Comparison of ENCODE assay signal across 23 cellular contexts in genomic region chr20:32960849-32961731, GRCh38. TPM values are rescaled to one million over a fixed set of nuclear protein-coding genes. Genes with fewer than 3 reads are reported as not detected.
DNase-seq lines count a peak whose midpoint lies in the region; ATAC-seq and TF ChIP-seq lines count a peak whose summit lies in the region.
"Had no signal": no experiment of that assay in that cellular context is flagged by ENCODE, and none has a peak within 500 bp of the region (broad histone marks: within the 10 kb centered on the region; RNA-seq: fewer than 3 reads in every experiment).

No MANE protein-coding gene starts in this region.

- no peak overlapping the region for H3K4me2 ChIP-seq in SK-N-SH

- H3K27ac ChIP-seq in SK-N-SH (ENCODE audit: low read depth in 2 of 2, low read length in 1 of 2) (no peak overlapping the region), spleen (no peak overlapping the region), foreskin keratinocyte (no peak overlapping the region)
- H3K27ac ChIP-seq: 22Rv1, transverse colon had no signal

- POLR2A ChIA-PET in SK-N-SH (lab: Yijun Ruan, JAX), result no interaction called here

- no peaks in the 10 kb centered on the region; the same call in 1 of the 2 replicates for H3K9me3 ChIP-seq in SK-N-SH
- H3K9me3 ChIP-seq in spleen, result peaks cover 7 to 28% (median 25%) of the 10 kb centered on the region in 8 donors

- no peak overlapping the region for H2AFZ ChIP-seq in SK-N-SH (ENCODE audit: low read depth)

- no peaks in the 10 kb centered on the region for H4K20me1 ChIP-seq in SK-N-SH (ENCODE audit: insufficient read depth)

- TF ChIP-seq CTCF in SK-N-SH (IDR thresholded peaks at IDR 0.05) (no peak), spleen (IDR thresholded peaks at IDR 0.05 in 8 of 11, conservative IDR thresholded peaks at IDR 0.05 in 3 of 11) (no peak), foreskin keratinocyte (conservative IDR thresholded peaks at IDR 0.05) (no peak)

- H3K9ac ChIP-seq in SK-N-SH, result no peak overlapping the region

- H3K4me3 ChIP-seq in SK-N-SH (ENCODE audit: low read depth in 2 of 2, low read length in 1 of 2) (no peak overlapping the region), spleen (no peak overlapping the region)
- H3K4me3 ChIP-seq: transverse colon had no signal

- peaks cover 39% of the 10 kb centered on the region for H3K27me3 ChIP-seq in SK-N-SH (ENCODE audit: insufficient read depth)
- no peaks in the 10 kb centered on the region for H3K27me3 ChIP-seq in spleen (replicated peaks in 1 of 7)
- no peaks in the 10 kb centered on the region for H3K27me3 ChIP-seq in foreskin keratinocyte
- H3K27me3 ChIP-seq: transverse colon had no signal

- H3K79me2 ChIP-seq in SK-N-SH (ENCODE audit: insufficient read depth), result no peaks in the 10 kb centered on the region

- H3K36me3 ChIP-seq in SK-N-SH (replicated peaks in 1 of 2; ENCODE audit: control insufficient read depth in 1 of 2, insufficient read depth in 2 of 2, low read length in 1 of 2), result no peaks in the 10 kb centered on the region
- no peaks in the 10 kb centered on the region for H3K36me3 ChIP-seq in spleen
- H3K36me3 ChIP-seq: transverse colon had no signal

- intact Hi-C loops in spleen (cut with DNase I; ENCODE audit: low total_unique reads), result no loop called here

- DNase-seq in SK-N-SH (peak; percentile 4), islet precursor cell (peak; percentile 44), spleen (peak; percentile 73), foreskin melanocyte (no peak), activated gamma-delta T cell treated with Interleukin-2 at 50 U/mL for 16 hours (no peak), foreskin keratinocyte (no peak)
- DNase-seq: activated gamma-delta T cell; aorta; caudate nucleus; kidney glomerular epithelial cell; NCI-H69; stimulated activated naive CD4-positive, alpha-beta T cell treated with Interleukin-2 at 50 U/mL for 16 hours; transverse colon had no signal

- no peak for TF ChIP-seq POLR2A in spleen (IDR thresholded peaks at IDR 0.05)

- CTCF ChIA-PET in SK-N-SH (lab: Yijun Ruan, JAX), result no interaction called here

- no peak for TF ChIP-seq EP300 in SK-N-SH (IDR thresholded peaks at IDR 0.05; ENCODE audit: borderline replicate concordance in 1 of 2, low read depth in 1 of 2, low read length in 1 of 2)
- TF ChIP-seq EP300 in Ishikawa (IDR thresholded peaks at IDR 0.05; ENCODE audit: borderline replicate concordance), result no peak

- H3K4me1 ChIP-seq in SK-N-SH (ENCODE audit: control insufficient read depth in 1 of 2, insufficient read depth in 2 of 2, low read depth in 1 of 2, low read length in 1 of 2) (no peaks in the 10 kb centered on the region), spleen (peaks cover 5 to 11% (median 10%) of the 10 kb centered on the region in 6 donors), foreskin keratinocyte (no peaks in the 10 kb centered on the region)
- H3K4me1 ChIP-seq: Caco-2, transverse colon had no signal

- 35% methylated on average over 27 of the region's 28 CpGs for WGBS in SK-N-SH (ENCODE audit: low lambda C conversion rate)
- WGBS in spleen, 5 donors, result 85 to 90% (median 88%) methylated on average over 25 to 28 of the region's 28 CpGs

- TF ChIP-seq RAD21 in SK-N-SH (IDR thresholded peaks at IDR 0.05; ENCODE audit: low read length) (no peak), Ishikawa (IDR thresholded peaks at IDR 0.05; ENCODE audit: low read depth) (no peak)

- H3K9me2 ChIP-seq in SK-N-SH, result no peaks in the 10 kb centered on the region

- no peak for ATAC-seq in SK-N-SH treated with all-trans-retinoic acid at 6 μM for 48 hours
- ATAC-seq in foreskin keratinocyte, result no peak

- no peaks in the 10 kb centered on the region for H3F3A ChIP-seq in SK-N-SH (replicated peaks; ENCODE audit: insufficient read depth)

TF ChIP-seq in SK-N-SH, 30 proteins besides CTCF, POLR2A, EP300 and RAD21:
- no peak for TF ChIP-seq RCOR1 (IDR thresholded peaks at IDR 0.05; ENCODE audit: low read length)
- TF ChIP-seq TCF12 (IDR thresholded peaks at IDR 0.05), result no peak
- no peak for TF ChIP-seq NFIC (IDR thresholded peaks at IDR 0.05; ENCODE audit: borderline replicate concordance)
- TF ChIP-seq FOXM1 (IDR thresholded peaks at IDR 0.05; ENCODE audit: low read depth), result no peak
- no peak for TF ChIP-seq TEAD4 (IDR thresholded peaks at IDR 0.05; ENCODE audit: borderline replicate concordance, insufficient read depth)
- TF ChIP-seq ZBTB33 (IDR thresholded peaks at IDR 0.05; ENCODE audit: borderline replicate concordance, low read depth), result no peak
- no peak for TF ChIP-seq MXI1 (IDR thresholded peaks at IDR 0.05; ENCODE audit: low read depth, low read length)

TF ChIP-seq in SK-N-SH treated with all-trans-retinoic acid at 6 μM for 48 hours, 23 proteins besides CTCF, POLR2A, EP300 and RAD21 (continues in another document):
- TF ChIP-seq ISL1 (CRISPR knock-in tag; IDR thresholded peaks at IDR 0.05), result no peak
- no peak for TF ChIP-seq OSR1 (CRISPR knock-in tag; IDR thresholded peaks at IDR 0.05)
- no peak for TF ChIP-seq PATZ1 (CRISPR knock-in tag; IDR thresholded peaks at IDR 0.05; ENCODE audit: borderline replicate concordance)
- TF ChIP-seq SNAI2 (CRISPR knock-in tag; IDR thresholded peaks at IDR 0.05), result no peak

TF ChIP-seq in Ishikawa, 13 proteins besides CTCF, POLR2A, EP300 and RAD21:
- TF ChIP-seq REST (IDR thresholded peaks at IDR 0.05; ENCODE audit: low read depth), result peak; percentile 24; the same call in 1 of the 2 replicates
- no peak for TF ChIP-seq TCF12 (IDR thresholded peaks at IDR 0.05; ENCODE audit: low read depth)
- no peak for TF ChIP-seq FOXM1 (IDR thresholded peaks at IDR 0.05; ENCODE audit: borderline replicate concordance, low read depth)
- TF ChIP-seq TAF1 (IDR thresholded peaks at IDR 0.05; ENCODE audit: low read depth), result no peak

RNA-seq across cellular contexts. Expression of gene SUN5, which starts 43.1 kb away (rescaled TPM):
- polyA plus RNA-seq in SK-N-SH (2012; rRNA removed) (not detected in 2 replicates), spleen (not detected), foreskin keratinocyte (not detected in 2 replicates)
- polyA plus RNA-seq in SK-N-SH (2012; cell fraction: cytosol; rRNA removed), result not detected in 2 replicates
- not detected in 2 replicates for polyA plus RNA-seq in SK-N-SH (2012; cell fraction: nucleus; rRNA removed)
- total RNA-seq in spleen (not detected), foreskin keratinocyte (not detected in 2 replicates)
- total RNA-seq: aorta; Caco-2; dermis microvascular lymphatic vessel endothelial cell; epithelial cell of proximal tubule; frontal cortex; natural killer cell treated with Interleukin-12 subunit alpha and Interleukin-12 subunit beta and Interleukin-15 and Interleukin-18, amount 100 ng/mL, for 72 hours; skeletal muscle tissue; transverse colon had no signal
- polyA plus RNA-seq: aorta, BJ had no signal

RNA-seq across cellular contexts. Expression of gene BPIFB2, which starts 46.4 kb away (rescaled TPM):
- polyA plus RNA-seq in SK-N-SH (2012; rRNA removed) (not detected in 2 replicates), spleen (not detected), foreskin keratinocyte (not detected in 2 replicates)
- polyA plus RNA-seq in SK-N-SH (2012; cell fraction: cytosol; rRNA removed), result not detected in 2 replicates
- polyA plus RNA-seq in SK-N-SH (2012; cell fraction: nucleus; rRNA removed), result not detected in 2 replicates
- total RNA-seq in spleen (not detected), foreskin keratinocyte (not detected in 2 replicates)
- total RNA-seq: aorta; Caco-2; dermis microvascular lymphatic vessel endothelial cell; epithelial cell of proximal tubule; frontal cortex; natural killer cell treated with Interleukin-12 subunit alpha and Interleukin-12 subunit beta and Interleukin-15 and Interleukin-18, amount 100 ng/mL, for 72 hours; skeletal muscle tissue; transverse colon had no signal
- polyA plus RNA-seq: aorta, BJ had no signal

Comparison
In these comparisons a context has a peak if more than half of its experiments do, and no peak if none do; other contexts are left out.
1. DNase-seq: peak in SK-N-SH (single experiment), islet precursor cell (single experiment) and spleen (single experiment); none in foreskin melanocyte (single experiment), activated gamma-delta T cell treated with Interleukin-2 at 50 U/mL for 16 hours (single experiment) and foreskin keratinocyte (0 of 2).